Comparison of ENCODE assay signal across 27 cellular contexts in genomic region chr3:1883489-1883888, GRCh38.
"Had no signal": no experiment of that assay in that cellular context is flagged by ENCODE, and none has a peak within 500 bp of the region (broad histone marks: within the 10 kb centered on the region; RNA-seq: fewer than 3 reads in every experiment).

No MANE protein-coding gene starts in this region.

- H3K27ac ChIP-seq: ascending aorta, brain microvascular endothelial cell, foreskin keratinocyte, hepatocyte, neutrophil, ovary, prostate gland, thyroid gland, upper lobe of right lung had no signal

- H3K27me3 ChIP-seq: ascending aorta, brain microvascular endothelial cell, foreskin keratinocyte, hepatocyte, neutrophil, ovary, thyroid gland, upper lobe of right lung had no signal

- H3K27me3 Mint-ChIP-seq: activated T-cell treated with anti-CD3 and anti-CD28 coated beads, Interleukin-2, amount 50 U/mL, for 24 hours; activated T-helper 17 cell treated with anti-CD3 and anti-CD28 coated beads, Interleukin-2, amount 50 U/mL, for 72 hours; dendritic cell treated with granulocyte-macrophage colony-stimulating factor and Interleukin-4, amounts not matched to agents 40 ng/mL and 50 ng/mL, for 4 days; natural killer cell treated with Interleukin-12 subunit alpha and Interleukin-12 subunit beta and Interleukin-15 and Interleukin-18, amount 100 ng/mL, for 72 hours; stimulated activated naive CD8-positive, alpha-beta T cell treated with anti-CD3 and anti-CD28 coated beads, Interleukin-15, Interleukin-2, amounts not matched to agents 100 ng/mL and 50 ng/mL, for 24 hours had no signal

- DNase-seq: activated CD4-positive, alpha-beta T cell treated with anti-CD3 and anti-CD28 coated beads, Interleukin-2, amount 50 U/mL, for 4 hours; activated CD8-positive, alpha-beta memory T cell treated with anti-CD3 and anti-CD28 coated beads for 24 hours; activated CD8-positive, alpha-beta memory T cell treated with anti-CD3 and anti-CD28 coated beads, Interleukin-2, amount 50 U/mL, for 4 hours; activated T-cell treated with anti-CD3 and anti-CD28 coated beads, Interleukin-2, amount 50 U/mL, for 24 hours; brain microvascular endothelial cell; caudate nucleus; effector CD8-positive, alpha-beta T cell; foreskin keratinocyte; immature natural killer cell; left ventricle myocardium superior; ovary; right cardiac atrium; stimulated activated CD4-positive, alpha-beta T cell treated with anti-CD3 and anti-CD28 coated beads, Interleukin-12 subunit alpha, Interleukin-12 subunit beta, amount 100 ng/mL, for 4 hours; substantia nigra; T1000; thyroid gland; upper lobe of right lung had no signal

- H3K27ac Mint-ChIP-seq: activated naive CD4-positive, alpha-beta T cell treated with anti-CD3 and anti-CD28 coated beads, Interleukin-2, amount 50 U/mL, for 72 hours; activated T-cell treated with anti-CD3 and anti-CD28 coated beads, Interleukin-2, amount 50 U/mL, for 24 hours; activated T-helper 17 cell treated with anti-CD3 and anti-CD28 coated beads, Interleukin-2, amount 50 U/mL, for 72 hours; dendritic cell treated with granulocyte-macrophage colony-stimulating factor and Interleukin-4, amounts not matched to agents 40 ng/mL and 50 ng/mL, for 4 days; immature natural killer cell; natural killer cell treated with Interleukin-12 subunit alpha and Interleukin-12 subunit beta and Interleukin-15 and Interleukin-18, amount 100 ng/mL, for 72 hours; stimulated activated naive CD8-positive, alpha-beta T cell treated with anti-CD3 and anti-CD28 coated beads, Interleukin-15, Interleukin-2, amounts not matched to agents 100 ng/mL and 50 ng/mL, for 24 hours; WTC11 had no signal

- H3K36me3 ChIP-seq: ascending aorta, brain microvascular endothelial cell, neutrophil, ovary, prostate gland, thyroid gland, upper lobe of right lung had no signal

- H2AFZ ChIP-seq: hepatocyte had no signal

- H3K79me2 ChIP-seq: hepatocyte had no signal

- H3K36me3 Mint-ChIP-seq: activated naive CD4-positive, alpha-beta T cell treated with anti-CD3 and anti-CD28 coated beads, Interleukin-2, amount 50 U/mL, for 72 hours had no signal

- H3K4me3 ChIP-seq: ascending aorta, hepatocyte, ovary, prostate gland, thyroid gland, upper lobe of right lung had no signal

- H3K9me3 ChIP-seq: ascending aorta, neutrophil, ovary, prostate gland, thyroid gland, upper lobe of right lung had no signal

- H3K4me1 ChIP-seq: ascending aorta, foreskin keratinocyte, prostate gland, thyroid gland, upper lobe of right lung had no signal

- H3K4me1 Mint-ChIP-seq: activated T-helper 17 cell treated with anti-CD3 and anti-CD28 coated beads, Interleukin-2, amount 50 U/mL, for 72 hours; immature natural killer cell; WTC11 had no signal

- H3K4me3 Mint-ChIP-seq: activated T-cell treated with anti-CD3 and anti-CD28 coated beads, Interleukin-2, amount 50 U/mL, for 24 hours; activated T-helper 17 cell treated with anti-CD3 and anti-CD28 coated beads, Interleukin-2, amount 50 U/mL, for 72 hours; dendritic cell treated with granulocyte-macrophage colony-stimulating factor and Interleukin-4, amounts not matched to agents 40 ng/mL and 50 ng/mL, for 4 days; immature natural killer cell; natural killer cell treated with Interleukin-12 subunit alpha and Interleukin-12 subunit beta and Interleukin-15 and Interleukin-18, amount 100 ng/mL, for 72 hours; stimulated activated naive CD8-positive, alpha-beta T cell treated with anti-CD3 and anti-CD28 coated beads, Interleukin-15, Interleukin-2, amounts not matched to agents 100 ng/mL and 50 ng/mL, for 24 hours; WTC11 had no signal

- H3K4me2 ChIP-seq: hepatocyte had no signal
